38 cellular contexts compared by ENCODE assay signal in genomic region chr3:7292362-7292761, GRCh38.
"Had no signal": no experiment of that assay in that cellular context is flagged by ENCODE, and none has a peak within 500 bp of the region (broad histone marks: within the 10 kb centered on the region; RNA-seq: fewer than 3 reads in every experiment).

No MANE protein-coding gene starts in this region.

- H3K4me1 ChIP-seq: ascending aorta, body of pancreas, breast epithelium had no signal

- H3K9me3 Mint-ChIP-seq: activated CD4-positive, alpha-beta T cell treated with anti-CD3 and anti-CD28 coated beads, Interleukin-2, amount 10 ng/mL, durations not matched to agents 7 days and 5 days; activated naive CD4-positive, alpha-beta T cell treated with anti-CD3 and anti-CD28 coated beads, Interleukin-2, amount 10 ng/mL, durations not matched to agents 7 days and 5 days; activated naive CD4-positive, alpha-beta T cell treated with anti-CD3 and anti-CD28 coated beads, Interleukin-2, amount 50 U/mL, for 24 hours; activated T-cell treated with anti-CD3 and anti-CD28 coated beads, Interleukin-2, amount 50 U/mL, for 24 hours; activated T-helper 2 cell treated with anti-CD3 and anti-CD28 coated beads, Interferon-gamma antibody, Interleukin-2, Interleukin-4, amounts not matched to agents 10 μg/mL and 5 μg/mL and 100 μg/mL, durations not matched to agents 14 hours and 24 hours and 36 hours; T-helper 1 cell treated with Interleukin-12 subunit alpha and Interleukin-12 subunit beta and Interleukin-4 antibody, amounts not matched to agents 30 μg/mL and 1 μg/mL, for 36 hours had no signal

- DNase-seq: activated CD4-positive, alpha-beta memory T cell treated with anti-CD3 and anti-CD28 coated beads, Interleukin-2, amount 10 ng/mL, durations not matched to agents 7 days and 5 days; activated CD4-positive, alpha-beta T cell treated with anti-CD3 and anti-CD28 coated beads for 1 hour; activated CD4-positive, alpha-beta T cell treated with anti-CD3 and anti-CD28 coated beads for 36 hours; activated CD4-positive, alpha-beta T cell treated with anti-CD3 and anti-CD28 coated beads for 48 hours; activated CD4-positive, alpha-beta T cell treated with anti-CD3 and anti-CD28 coated beads, Interleukin-2, amount 10 ng/mL, durations not matched to agents 7 days and 5 days; activated CD4-positive, alpha-beta T cell treated with anti-CD3 and anti-CD28 coated beads, Interleukin-2, amount 50 U/mL, for 48 hours; activated CD4-positive, CD25-positive, alpha-beta regulatory T cell; activated CD8-positive, alpha-beta memory T cell treated with anti-CD3 and anti-CD28 coated beads for 24 hours; activated CD8-positive, alpha-beta memory T cell treated with anti-CD3 and anti-CD28 coated beads, Interleukin-2, amount 10 ng/mL, durations not matched to agents 7 days and 5 days; activated CD8-positive, alpha-beta memory T cell treated with anti-CD3 and anti-CD28 coated beads, Interleukin-2, amount 50 U/mL, for 48 hours; activated CD8-positive, alpha-beta T cell treated with anti-CD3 and anti-CD28 coated beads, Interleukin-2, amount 10 ng/mL, durations not matched to agents 7 days and 5 days; activated effector memory CD4-positive, alpha-beta T cell treated with Interleukin-2 at 50 U/mL for 16 hours; activated gamma-delta T cell; activated naive CD4-positive, alpha-beta T cell treated with anti-CD3 and anti-CD28 coated beads, Interleukin-2, amount 10 ng/mL, durations not matched to agents 7 days and 5 days; activated naive CD4-positive, alpha-beta T cell treated with Interleukin-2 at 50 U/mL for 16 hours; activated naive CD8-positive, alpha-beta T cell treated with anti-CD3 and anti-CD28 coated beads, Interleukin-2, amount 10 ng/mL, durations not matched to agents 7 days and 5 days; activated naive CD8-positive, alpha-beta T cell treated with anti-CD3 and anti-CD28 coated beads, Interleukin-2, amount 50 U/mL, for 24 hours; activated T-cell treated with anti-CD3 and anti-CD28 coated beads, Interleukin-2, amount 50 U/mL, for 24 hours; activated T-cell treated with anti-CD3 and anti-CD28 coated beads, Interleukin-2, amount 50 U/mL, for 48 hours; amygdala; anterior cingulate cortex; body of pancreas; brain microvascular endothelial cell; central memory CD4-positive, alpha-beta T cell; SW 1271; T-helper 1 cell; T-helper 2 cell; T-helper 9 cell; WERI-Rb-1 had no signal

- H3K27me3 ChIP-seq: ascending aorta, body of pancreas, brain microvascular endothelial cell, breast epithelium had no signal

- H3K4me3 Mint-ChIP-seq: activated CD4-positive, alpha-beta memory T cell treated with anti-CD3 and anti-CD28 coated beads, Interleukin-2, amount 10 ng/mL, durations not matched to agents 7 days and 5 days; activated CD4-positive, alpha-beta T cell treated with anti-CD3 and anti-CD28 coated beads for 36 hours; activated CD4-positive, alpha-beta T cell treated with anti-CD3 and anti-CD28 coated beads, Interleukin-2, amount 10 ng/mL, durations not matched to agents 7 days and 5 days; activated CD8-positive, alpha-beta memory T cell treated with anti-CD3 and anti-CD28 coated beads, Interleukin-2, amount 10 ng/mL, durations not matched to agents 7 days and 5 days; activated CD8-positive, alpha-beta T cell treated with anti-CD3 and anti-CD28 coated beads, Interleukin-2, amount 10 ng/mL, durations not matched to agents 7 days and 5 days; activated naive CD4-positive, alpha-beta T cell treated with anti-CD3 and anti-CD28 coated beads, Interleukin-2, amount 10 ng/mL, durations not matched to agents 7 days and 5 days; activated naive CD4-positive, alpha-beta T cell treated with anti-CD3 and anti-CD28 coated beads, Interleukin-2, amount 50 U/mL, for 24 hours; activated naive CD8-positive, alpha-beta T cell; activated naive CD8-positive, alpha-beta T cell treated with anti-CD3 and anti-CD28 coated beads, Interleukin-2, amount 10 ng/mL, durations not matched to agents 7 days and 5 days; activated naive CD8-positive, alpha-beta T cell treated with anti-CD3 and anti-CD28 coated beads, Interleukin-2, amount 50 U/mL, for 24 hours; activated T-cell treated with anti-CD3 and anti-CD28 coated beads, Interleukin-2, amount 50 U/mL, for 24 hours; T-helper 1 cell treated with Interleukin-12 subunit alpha and Interleukin-12 subunit beta and Interleukin-4 antibody, amounts not matched to agents 30 μg/mL and 1 μg/mL, for 36 hours; T-helper 2 cell treated with Interferon-gamma antibody and Interleukin-4, amounts not matched to agents 5 μg/mL and 100 μg/mL, for 36 hours; WTC11 had no signal

- H3K36me3 ChIP-seq: ascending aorta, brain microvascular endothelial cell, breast epithelium, WERI-Rb-1 had no signal

- H3K27ac Mint-ChIP-seq: activated CD4-positive, alpha-beta memory T cell treated with anti-CD3 and anti-CD28 coated beads, Interleukin-2, amount 10 ng/mL, durations not matched to agents 7 days and 5 days; activated CD4-positive, alpha-beta T cell treated with anti-CD3 and anti-CD28 coated beads for 36 hours; activated CD4-positive, alpha-beta T cell treated with anti-CD3 and anti-CD28 coated beads, Interleukin-2, amount 10 ng/mL, durations not matched to agents 7 days and 5 days; activated CD8-positive, alpha-beta memory T cell treated with anti-CD3 and anti-CD28 coated beads, Interleukin-2, amount 10 ng/mL, durations not matched to agents 7 days and 5 days; activated CD8-positive, alpha-beta T cell treated with anti-CD3 and anti-CD28 coated beads, Interleukin-2, amount 10 ng/mL, durations not matched to agents 7 days and 5 days; activated naive CD4-positive, alpha-beta T cell treated with anti-CD3 and anti-CD28 coated beads, Interleukin-2, amount 10 ng/mL, durations not matched to agents 7 days and 5 days; activated naive CD4-positive, alpha-beta T cell treated with anti-CD3 and anti-CD28 coated beads, Interleukin-2, amount 50 U/mL, for 24 hours; activated naive CD8-positive, alpha-beta T cell; activated naive CD8-positive, alpha-beta T cell treated with anti-CD3 and anti-CD28 coated beads, Interleukin-2, amount 10 ng/mL, durations not matched to agents 7 days and 5 days; activated naive CD8-positive, alpha-beta T cell treated with anti-CD3 and anti-CD28 coated beads, Interleukin-2, amount 50 U/mL, for 24 hours; activated T-cell treated with anti-CD3 and anti-CD28 coated beads, Interleukin-2, amount 50 U/mL, for 24 hours; activated T-helper 2 cell treated with anti-CD3 and anti-CD28 coated beads, Interferon-gamma antibody, Interleukin-2, Interleukin-4, amounts not matched to agents 10 μg/mL and 5 μg/mL and 100 μg/mL, durations not matched to agents 14 hours and 24 hours and 36 hours; T-helper 1 cell treated with Interleukin-12 subunit alpha and Interleukin-12 subunit beta and Interleukin-4 antibody, amounts not matched to agents 30 μg/mL and 1 μg/mL, for 36 hours; T-helper 2 cell treated with Interferon-gamma antibody and Interleukin-4, amounts not matched to agents 5 μg/mL and 100 μg/mL, for 36 hours; WTC11 had no signal

- H3K27me3 Mint-ChIP-seq: activated CD4-positive, alpha-beta memory T cell treated with anti-CD3 and anti-CD28 coated beads, Interleukin-2, amount 10 ng/mL, durations not matched to agents 7 days and 5 days; activated CD4-positive, alpha-beta T cell treated with anti-CD3 and anti-CD28 coated beads for 36 hours; activated CD4-positive, alpha-beta T cell treated with anti-CD3 and anti-CD28 coated beads, Interleukin-2, amount 10 ng/mL, durations not matched to agents 7 days and 5 days; activated CD8-positive, alpha-beta memory T cell treated with anti-CD3 and anti-CD28 coated beads, Interleukin-2, amount 10 ng/mL, durations not matched to agents 7 days and 5 days; activated naive CD4-positive, alpha-beta T cell treated with anti-CD3 and anti-CD28 coated beads, Interleukin-2, amount 10 ng/mL, durations not matched to agents 7 days and 5 days; activated naive CD4-positive, alpha-beta T cell treated with anti-CD3 and anti-CD28 coated beads, Interleukin-2, amount 50 U/mL, for 24 hours; activated naive CD8-positive, alpha-beta T cell; activated naive CD8-positive, alpha-beta T cell treated with anti-CD3 and anti-CD28 coated beads, Interleukin-2, amount 10 ng/mL, durations not matched to agents 7 days and 5 days; activated naive CD8-positive, alpha-beta T cell treated with anti-CD3 and anti-CD28 coated beads, Interleukin-2, amount 50 U/mL, for 24 hours; activated T-cell treated with anti-CD3 and anti-CD28 coated beads, Interleukin-2, amount 50 U/mL, for 24 hours had no signal

- H3K27ac ChIP-seq: ascending aorta, body of pancreas, brain microvascular endothelial cell, breast epithelium, WERI-Rb-1 had no signal

- H3K9me3 ChIP-seq: ascending aorta, body of pancreas, breast epithelium had no signal

- H3K4me1 Mint-ChIP-seq: activated CD4-positive, alpha-beta T cell treated with anti-CD3 and anti-CD28 coated beads, Interleukin-2, amount 10 ng/mL, durations not matched to agents 7 days and 5 days; activated CD8-positive, alpha-beta memory T cell treated with anti-CD3 and anti-CD28 coated beads, Interleukin-2, amount 10 ng/mL, durations not matched to agents 7 days and 5 days; activated naive CD8-positive, alpha-beta T cell treated with anti-CD3 and anti-CD28 coated beads, Interleukin-2, amount 10 ng/mL, durations not matched to agents 7 days and 5 days; activated naive CD8-positive, alpha-beta T cell treated with anti-CD3 and anti-CD28 coated beads, Interleukin-2, amount 50 U/mL, for 24 hours; WTC11 had no signal

- H3K4me3 ChIP-seq: ascending aorta, body of pancreas, breast epithelium had no signal

- ATAC-seq: activated CD4-positive, alpha-beta T cell treated with anti-CD3 and anti-CD28 coated beads for 36 hours; activated CD4-positive, CD25-positive, alpha-beta regulatory T cell treated with anti-CD3 and anti-CD28 coated beads, Interleukin-2, amount 50 U/mL, for 24 hours; activated CD8-positive, alpha-beta memory T cell treated with anti-CD3 and anti-CD28 coated beads, Interleukin-2, amount 10 ng/mL, durations not matched to agents 7 days and 5 days; activated CD8-positive, alpha-beta T cell treated with anti-CD3 and anti-CD28 coated beads, Interleukin-2, amount 10 ng/mL, durations not matched to agents 7 days and 5 days; activated naive CD8-positive, alpha-beta T cell treated with anti-CD3 and anti-CD28 coated beads, Interleukin-2, amount 50 U/mL, for 24 hours; body of pancreas; WTC11 had no signal

- H3K36me3 Mint-ChIP-seq: activated CD8-positive, alpha-beta memory T cell treated with anti-CD3 and anti-CD28 coated beads, Interleukin-2, amount 10 ng/mL, durations not matched to agents 7 days and 5 days; activated naive CD4-positive, alpha-beta T cell treated with anti-CD3 and anti-CD28 coated beads, Interleukin-2, amount 10 ng/mL, durations not matched to agents 7 days and 5 days; activated naive CD4-positive, alpha-beta T cell treated with anti-CD3 and anti-CD28 coated beads, Interleukin-2, amount 50 U/mL, for 24 hours; activated naive CD8-positive, alpha-beta T cell; activated naive CD8-positive, alpha-beta T cell treated with anti-CD3 and anti-CD28 coated beads, Interleukin-2, amount 10 ng/mL, durations not matched to agents 7 days and 5 days; WTC11 had no signal
